ENCODE assay signal across 18 cellular contexts in genomic region chr10:15775513-15775912, GRCh38. TPM values are rescaled to one million over a fixed set of nuclear protein-coding genes. Genes with fewer than 3 reads are reported as not detected.
DNase-seq lines count a peak whose midpoint lies in the region; TF ChIP-seq lines count a peak whose summit lies in the region.
"Had no signal": no experiment of that assay in that cellular context is flagged by ENCODE, and none has a peak within 500 bp of the region (broad histone marks: within the 10 kb centered on the region; RNA-seq: fewer than 3 reads in every experiment).

No MANE protein-coding gene starts in this region.

- no peak for TF ChIP-seq CTCF in AG10803 (conservative IDR thresholded peaks at IDR 0.05; ENCODE audit: low read length)

- no peak overlapping the region for H3K4me3 ChIP-seq in AG10803 (ENCODE audit: low read length)
- H3K4me3 ChIP-seq: BLaER1 treated with 17β-estradiol and CSF1 and Interleukin-3, amounts not matched to agents 10 nM and 100 nM; SJSA1; skin epidermis; transverse colon had no signal

- DNase-seq in AG10803 (ENCODE audit: low read depth) (peak; percentile 80), M059J (ENCODE audit: low read depth) (peak; percentile 66), dedifferentiated amniotic fluid mesenchymal stem cell (ENCODE audit: extremely low spot score) (peak; percentile 69), myocyte (ENCODE audit: low read depth) (peak; percentile 50), activated gamma-delta T cell (lab: John Stamatoyannopoulos, UW) (no peak), DMS79 (lab: John Stamatoyannopoulos, UW) (no peak), NCI-H510A (lab: John Stamatoyannopoulos, UW) (no peak), anterior cingulate cortex (lab: John Stamatoyannopoulos, UW) (no peak)
- DNase-seq: activated CD4-positive, alpha-beta memory T cell treated with anti-CD3 and anti-CD28 coated beads for 36 hours; amygdala; DMS79 treated with DMSO at 0.1 percent for 48 hours; H7; midbrain; NK-92 treated with Interleukin-12 subunit alpha and Interleukin-12 subunit beta, amount 100 ng/mL, for 24 hours; transverse colon had no signal

RNA-seq across cellular contexts. Expression of gene ITGA8, which starts 55.8 kb away (rescaled TPM):
- total RNA-seq in M059J (2014; rRNA removed; shearing (Covaris generic)): 0.25 and 0.62 TPM in 2 replicates
- total RNA-seq in myocyte: not detected in 2 replicates
- polyA plus RNA-seq in myocyte (2012): not detected
- total RNA-seq: activated CD4-positive, alpha-beta memory T cell treated with anti-CD3 and anti-CD28 coated beads for 36 hours had no signal

Comparison
In these comparisons a context has a peak if more than half of its experiments do, and no peak if none do; other contexts are left out.
1. DNase-seq: peak in AG10803 (single experiment), M059J (single experiment), dedifferentiated amniotic fluid mesenchymal stem cell (single experiment) and myocyte (single experiment); none in activated gamma-delta T cell (single experiment), DMS79 (single experiment), NCI-H510A (single experiment) and anterior cingulate cortex (0 of 58).